21 cellular contexts compared by ENCODE assay signal in the genomic region with DNA sequence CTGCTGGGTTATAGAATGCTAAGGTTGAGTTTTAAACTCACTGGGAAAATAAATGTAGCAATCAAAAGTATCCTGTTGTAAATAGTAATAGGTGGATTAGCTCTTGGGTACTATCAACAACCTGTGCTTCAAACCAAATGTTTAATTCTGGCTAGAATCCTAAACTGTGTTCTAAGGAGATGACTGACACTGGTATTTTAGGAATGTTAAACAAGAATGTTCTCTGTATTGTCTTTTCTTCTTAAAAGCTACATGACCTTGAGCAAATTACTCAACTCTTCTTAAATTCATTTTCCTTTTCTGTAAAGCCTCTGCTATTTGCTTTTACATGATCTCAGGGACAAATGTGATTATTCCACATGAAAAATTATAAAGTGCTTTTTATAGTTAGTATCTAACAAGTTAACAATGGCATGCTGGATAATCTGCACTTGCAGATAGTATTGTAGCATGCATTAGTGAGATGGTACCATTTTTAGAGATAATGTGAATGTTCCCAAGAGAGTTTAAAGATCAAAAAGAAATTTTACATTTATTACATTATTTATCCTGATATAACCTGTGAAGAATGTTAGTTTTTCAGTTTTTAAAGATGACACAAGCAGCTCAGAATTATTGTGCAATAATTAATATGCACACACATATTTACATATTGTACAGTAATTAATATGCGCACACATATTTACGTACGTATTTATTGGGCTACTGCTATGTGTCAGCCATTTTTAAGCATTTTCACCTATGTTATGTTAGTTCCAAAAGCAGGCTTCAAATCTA. TPM values are rescaled to one million over a fixed set of nuclear protein-coding genes. Genes with fewer than 3 reads are reported as not detected.
DNase-seq lines count a peak whose midpoint lies in the region; FAIRE-seq and TF ChIP-seq lines count a peak whose summit lies in the region.
"Had no signal": no experiment of that assay in that cellular context is flagged by ENCODE, and none has a peak within 500 bp of the region (broad histone marks: within the 10 kb centered on the region; RNA-seq: fewer than 3 reads in every experiment).

No MANE protein-coding gene starts in this region.

- peaks cover 24% of the 10 kb centered on the region for H3K4me1 ChIP-seq in astrocyte (ENCODE audit: insufficient read depth, low read length)
- H3K4me1 ChIP-seq: vagina had no signal

- no peak for TF ChIP-seq CTCF in astrocyte (IDR thresholded peaks at IDR 0.05; ENCODE audit: insufficient read depth, low read depth, low read length)
- TF ChIP-seq CTCF in fibroblast of mammary gland (conservative IDR thresholded peaks at IDR 0.05; ENCODE audit: control insufficient read depth, insufficient read depth, low read depth, low read length): no peak

- H3K4me1 Mint-ChIP-seq in astrocyte (ENCODE audit: low read depth, unreplicated experiment): peaks cover 61% of the 10 kb centered on the region

- no peak overlapping the region for H2AFZ ChIP-seq in astrocyte (ENCODE audit: low read depth, low read length)

- H4K20me1 ChIP-seq in astrocyte (ENCODE audit: insufficient read depth, low read length): no peaks in the 10 kb centered on the region

- H3K36me3 Mint-ChIP-seq in astrocyte (ENCODE audit: low read depth, unreplicated experiment): no peaks in the 10 kb centered on the region

- H3K27me3 ChIP-seq in astrocyte (ENCODE audit: insufficient read depth, low read length): no peaks in the 10 kb centered on the region
- H3K27me3 ChIP-seq: vagina had no signal

- H3K27me3 Mint-ChIP-seq in astrocyte (ENCODE audit: low read depth, unreplicated experiment): no peaks in the 10 kb centered on the region

- H3K4me3 ChIP-seq in astrocyte (ENCODE audit: insufficient read depth, low read depth, low read length): no peak overlapping the region
- no peak overlapping the region for H3K4me3 ChIP-seq in fibroblast of mammary gland (ENCODE audit: control insufficient read depth, low read depth, low read length)
- H3K4me3 ChIP-seq: vagina had no signal

- H3K9ac ChIP-seq in astrocyte (ENCODE audit: low read length): no peak overlapping the region

- no peak overlapping the region for H3K4me3 Mint-ChIP-seq in astrocyte (ENCODE audit: unreplicated experiment)
- H3K4me3 Mint-ChIP-seq: activated CD4-positive, alpha-beta T cell treated with anti-CD3 and anti-CD28 coated beads, Interleukin-2, amount 10 ng/mL, durations not matched to agents 7 days and 5 days; naive thymus-derived CD4-positive, alpha-beta T cell; T-helper 1 cell treated with Interleukin-12 subunit alpha and Interleukin-12 subunit beta and Interleukin-4 antibody, amounts not matched to agents 30 μg/mL and 1 μg/mL, for 36 hours had no signal

- no peak for FAIRE-seq in astrocyte (lab: Jason Lieb, UNC)
- FAIRE-seq: GM12891 had no signal

- DNase-seq in HT1080 (ENCODE audit: low read depth) (peak; percentile 44), astrocyte (ENCODE audit: low read depth) (peak; percentile 58), fibroblast of mammary gland (ENCODE audit: low read depth) (peak; percentile 28), renal cortical epithelial cell (ENCODE audit: low read depth) (peak; percentile 83), NCI-H345 treated with DMSO at 0.1 percent for 48 hours (lab: John Stamatoyannopoulos, UW; ENCODE audit: unreplicated experiment) (no peak), NCI-H1436 treated with DMSO at 0.1 percent for 48 hours (lab: John Stamatoyannopoulos, UW) (no peak), DMS53 treated with DMSO at 0.1 percent for 48 hours (lab: John Stamatoyannopoulos, UW; ENCODE audit: unreplicated experiment) (no peak)
- DNase-seq in activated CD4-positive, alpha-beta T cell treated with anti-CD3 and anti-CD28 coated beads for 1 hour: no peak
- DNase-seq: activated CD4-positive, alpha-beta T cell treated with anti-CD3 and anti-CD28 coated beads, Interleukin-2, amount 10 ng/mL, durations not matched to agents 7 days and 5 days; activated T-cell treated with anti-CD3 and anti-CD28 coated beads, Interleukin-2, amount 50 U/mL, for 48 hours; amniotic stem cell; head of caudate nucleus; left cardiac atrium; naive thymus-derived CD4-positive, alpha-beta T cell; NCI-H1105 treated with DMSO at 0.1 percent for 48 hours; NCI-H524 treated with DMSO at 0.1 percent for 48 hours; right cardiac atrium; stimulated activated naive CD4-positive, alpha-beta T cell had no signal

- H3K4me2 ChIP-seq in astrocyte (ENCODE audit: low read length): peak overlapping the region; percentile 33

- no peaks in the 10 kb centered on the region for H3K79me2 ChIP-seq in astrocyte (ENCODE audit: insufficient read depth, low read length)

- H3K9me3 Mint-ChIP-seq in astrocyte (ENCODE audit: unreplicated experiment): peaks cover 7% of the 10 kb centered on the region

- no peak overlapping the region for H3K27ac ChIP-seq in astrocyte (ENCODE audit: low read depth, low read length)
- H3K27ac ChIP-seq: vagina had no signal

- H3K27ac Mint-ChIP-seq in astrocyte (ENCODE audit: unreplicated experiment): peak overlapping the region; percentile 97
- H3K27ac Mint-ChIP-seq: activated CD4-positive, alpha-beta T cell treated with anti-CD3 and anti-CD28 coated beads, Interleukin-2, amount 10 ng/mL, durations not matched to agents 7 days and 5 days; T-helper 1 cell treated with Interleukin-12 subunit alpha and Interleukin-12 subunit beta and Interleukin-4 antibody, amounts not matched to agents 30 μg/mL and 1 μg/mL, for 36 hours had no signal

- H3K36me3 ChIP-seq in astrocyte (ENCODE audit: insufficient read depth, low read length): no peaks in the 10 kb centered on the region
- H3K36me3 ChIP-seq: vagina had no signal

- no peaks in the 10 kb centered on the region for H3K9me3 ChIP-seq in astrocyte (ENCODE audit: insufficient read depth, low read depth, low read length)
- H3K9me3 ChIP-seq: vagina had no signal

RNA-seq across cellular contexts. Expression of gene EPSTI1, which starts 13.6 kb away (rescaled TPM):
- 0.08 and 0.20 TPM in 2 replicates for total RNA-seq in HT1080 (2014; rRNA removed; shearing (Covaris generic))
- 0.24 and 0.83 TPM in 2 replicates for polyA plus RNA-seq in HT1080 (2015; cell fraction: cytosol; rRNA removed)
- 0.36 and 0.52 TPM in 2 replicates for polyA plus RNA-seq in HT1080 (2015; cell fraction: nucleus; rRNA removed)
- total RNA-seq in astrocyte (96.0 and 117 TPM in 2 replicates), renal cortical epithelial cell (14.8 and 27.7 TPM in 2 replicates)

RNA-seq across cellular contexts. Expression of gene DNAJC15, which starts 17.7 kb away (rescaled TPM):
- total RNA-seq in HT1080 (2014; rRNA removed; shearing (Covaris generic)): 27.5 and 36.1 TPM in 2 replicates
- 15.7 and 25.0 TPM in 2 replicates for polyA plus RNA-seq in HT1080 (2015; cell fraction: cytosol; rRNA removed)
- 7.2 and 7.7 TPM in 2 replicates for polyA plus RNA-seq in HT1080 (2015; cell fraction: nucleus; rRNA removed)
- total RNA-seq in astrocyte: 10.9 and 13.8 TPM in 2 replicates
- total RNA-seq in renal cortical epithelial cell: 8.2 and 23.7 TPM in 2 replicates

Comparison
In these comparisons a context has a peak if more than half of its experiments do, and no peak if none do; other contexts are left out.
1. DNase-seq: peak in HT1080 (single experiment), astrocyte (single experiment), fibroblast of mammary gland (single experiment) and renal cortical epithelial cell (single experiment); none in NCI-H345 treated with DMSO at 0.1 percent for 48 hours (single experiment), activated CD4-positive, alpha-beta T cell treated with anti-CD3 and anti-CD28 coated beads for 1 hour (single experiment), NCI-H1436 treated with DMSO at 0.1 percent for 48 hours (single experiment) and DMS53 treated with DMSO at 0.1 percent for 48 hours (single experiment).
2. RNA of gene EPSTI1, which starts 13.6 kb away (total RNA-seq): 96.0 to 117 TPM in astrocyte and 14.8 to 27.7 TPM in renal cortical epithelial cell; 0.08 to 0.20 TPM in HT1080; every median in the first group is over 10 times any median in the second.